20 cellular contexts compared by ENCODE assay signal in genomic region chr11:35923452-35923851, GRCh38. TPM values are rescaled to one million over a fixed set of nuclear protein-coding genes. Genes with fewer than 3 reads are reported as not detected.
DNase-seq lines count a peak whose midpoint lies in the region; TF ChIP-seq lines count a peak whose summit lies in the region.
"Had no signal": no experiment of that assay in that cellular context is flagged by ENCODE, and none has a peak within 500 bp of the region (broad histone marks: within the 10 kb centered on the region; RNA-seq: fewer than 3 reads in every experiment).

No MANE protein-coding gene starts in this region.

- H3K36me3 ChIP-seq in neuronal stem cell (replicated peaks in 1 of 2; ENCODE audit: control insufficient read depth in 2 of 2, insufficient read depth in 2 of 2, low read length in 2 of 2), result no peaks in the 10 kb centered on the region
- H3K36me3 ChIP-seq: BLaER1 had no signal

- no peaks in the 10 kb centered on the region for H3K9me3 ChIP-seq in neuronal stem cell (replicated peaks in 1 of 2; ENCODE audit: control insufficient read depth in 2 of 2, insufficient read depth in 1 of 2, low read depth in 1 of 2, low read length in 2 of 2)
- H3K9me3 ChIP-seq: A549, BLaER1 had no signal

- no peaks in the 10 kb centered on the region for H3K79me1 ChIP-seq in neuronal stem cell (ENCODE audit: low read depth, low read length)

- H3K36me3 Mint-ChIP-seq in endothelial cell (ENCODE audit: low read depth, unreplicated experiment), result no peaks in the 10 kb centered on the region

- no peak overlapping the region for H3K23ac ChIP-seq in neuronal stem cell (ENCODE audit: low read depth, low read length, poor library complexity)

- no peak overlapping the region for H2BK120ac ChIP-seq in neuronal stem cell (ENCODE audit: low read depth, low read length)

- H3K27ac Mint-ChIP-seq in endothelial cell (ENCODE audit: unreplicated experiment), result peak overlapping the region; percentile 85
- H3K27ac Mint-ChIP-seq: CD4-positive, alpha-beta T cell had no signal

- peak overlapping the region; percentile 29 for H3K4me3 Mint-ChIP-seq in endothelial cell (ENCODE audit: unreplicated experiment)
- H3K4me3 Mint-ChIP-seq: CD4-positive, alpha-beta T cell had no signal

- H3K14ac ChIP-seq in neuronal stem cell (ENCODE audit: low read length), result no peak overlapping the region

- DNase-seq in Ammon's horn (ENCODE audit: low spot score), result peak; percentile 47
- no peak for DNase-seq in endothelial cell (ENCODE audit: low spot score)
- DNase-seq in neuronal stem cell (ENCODE audit: low spot score), result no peak
- no peak for DNase-seq in SHP77 (lab: John Stamatoyannopoulos, UW)
- no peak for DNase-seq in HK-2 (ENCODE audit: unreplicated experiment)
- no peak for DNase-seq in NCI-H187 (lab: John Stamatoyannopoulos, UW)
- no peak for DNase-seq in T-helper 1 cell
- DNase-seq: CD4-positive, alpha-beta T cell; COR-L47; DMS79; KG1; NCI-H1092 treated with DMSO at 0.1 percent for 48 hours; NCI-H1436 treated with DMSO at 0.1 percent for 48 hours; NCI-H2029; NCI-H2227 treated with DMSO at 0.1 percent for 48 hours; NCI-H510A had no signal

- H3K9me3 Mint-ChIP-seq in endothelial cell (ENCODE audit: unreplicated experiment), result no peaks in the 10 kb centered on the region
- H3K9me3 Mint-ChIP-seq: CD4-positive, alpha-beta T cell had no signal

- H2AK5ac ChIP-seq in neuronal stem cell (ENCODE audit: low read depth, low read length), result no peak overlapping the region

- H3K4me3 ChIP-seq in neuronal stem cell (ENCODE audit: low read length in 2 of 2), result no peak overlapping the region
- H3K4me3 ChIP-seq: A549, BLaER1 had no signal

- no peaks in the 10 kb centered on the region for H3K27me3 ChIP-seq in neuronal stem cell (ENCODE audit: control insufficient read depth in 3 of 3, insufficient read depth in 3 of 3, low read depth in 1 of 3, low read length in 3 of 3)
- H3K27me3 ChIP-seq: BLaER1 had no signal

- no peak for TF ChIP-seq CTCF in VCaP (conservative IDR thresholded peaks at IDR 0.05)
- no peak for TF ChIP-seq CTCF in endothelial cell (IDR thresholded peaks at IDR 0.05; ENCODE audit: unreplicated experiment)

- H3K27ac ChIP-seq in VCaP, result peak overlapping the region; percentile 49
- H3K27ac ChIP-seq in neuronal stem cell (replicated peaks; ENCODE audit: low read length), result no peak overlapping the region
- H3K27ac ChIP-seq: A549, BLaER1, RWPE1 had no signal

- peaks cover 2% of the 10 kb centered on the region for H3K27me3 Mint-ChIP-seq in endothelial cell (ENCODE audit: unreplicated experiment)

- H2BK5ac ChIP-seq in neuronal stem cell (ENCODE audit: low read length), result no peak overlapping the region

- no peak overlapping the region for H3K9ac ChIP-seq in neuronal stem cell (ENCODE audit: low read depth, low read length, poor library complexity)
- H3K9ac ChIP-seq: BLaER1 had no signal

- H2AFZ ChIP-seq in neuronal stem cell (ENCODE audit: low read length), result peak overlapping the region; percentile 27

- no peak overlapping the region for H3K4me2 ChIP-seq in neuronal stem cell (ENCODE audit: insufficient read depth, low read length, poor library complexity, severe bottlenecking)
- H3K4me2 ChIP-seq: A549, BLaER1 had no signal

- WGBS in neuronal stem cell (ENCODE audit: extremely low coverage in 2 of 2, insufficient read length in 2 of 2, insufficient replicate concordance in 1 of 2), 2 donors, result no CpG with 5 or more reads among the region's 4 CpGs

- H3K18ac ChIP-seq in neuronal stem cell (ENCODE audit: low read length), result no peak overlapping the region

- no peak overlapping the region for H2BK12ac ChIP-seq in neuronal stem cell (ENCODE audit: low read length)

- H3K4me1 ChIP-seq in neuronal stem cell (ENCODE audit: control insufficient read depth in 2 of 2, insufficient read depth in 1 of 2, low read depth in 1 of 2, low read length in 2 of 2), result peaks cover 13 to 36% of the 10 kb centered on the region in 2 donors

- peaks cover 41% of the 10 kb centered on the region for H3K4me1 Mint-ChIP-seq in endothelial cell (ENCODE audit: unreplicated experiment)

- H4K8ac ChIP-seq in neuronal stem cell (ENCODE audit: low read depth, low read length), result no peak overlapping the region

- no peak overlapping the region for H4K91ac ChIP-seq in neuronal stem cell (ENCODE audit: low read depth, low read length, poor library complexity)

- H2BK15ac ChIP-seq in neuronal stem cell (ENCODE audit: low read length), result no peak overlapping the region

- H3K4ac ChIP-seq in neuronal stem cell (ENCODE audit: low read length), result no peak overlapping the region

RNA-seq across cellular contexts. Expression of gene LDLRAD3, which starts 20.4 kb away (rescaled TPM):
- 28.5 TPM for total RNA-seq in endothelial cell (ENCODE audit: unreplicated experiment)
- polyA plus RNA-seq in neuronal stem cell (2013, experiment 1 of 2), result 53.5 TPM
- 54.7 TPM for polyA plus RNA-seq in neuronal stem cell (2013, experiment 2 of 2)
